ENCODE assay signal across 8 cellular contexts in genomic region chr1:109426278-109427170, GRCh38. TPM values are rescaled to one million over a fixed set of nuclear protein-coding genes. Genes with fewer than 3 reads are reported as not detected.
DNase-seq lines count a peak whose midpoint lies in the region; ATAC-seq and TF ChIP-seq lines count a peak whose summit lies in the region.

PSMA5 (minus strand) TSS chr1:109426448; CDS start chr1:109426330, 118 bp downstream.

- peak; percentile 98 for ATAC-seq in GM18909 (IDR thresholded peaks at IDR 0.05; ENCODE audit: poor library complexity, unreplicated experiment)
- peak; percentile 97 for ATAC-seq in HG03175 (IDR thresholded peaks at IDR 0.05; ENCODE audit: unreplicated experiment)
- ATAC-seq in WTC11 = peak; percentile 98

- H3K27ac Mint-ChIP-seq in WTC11 = peak within 1 kb of the TSS; percentile 90

- peaks cover 36% of the 10 kb centered on the region for H4K20me1 ChIP-seq in smooth muscle cell (ENCODE audit: low read depth)

- no peaks in the 10 kb centered on the region for H3K27me3 ChIP-seq in AG04450 (ENCODE audit: control insufficient read depth, insufficient read depth, low read length)
- H3K27me3 ChIP-seq in smooth muscle cell (ENCODE audit: low read depth) = no peaks in the 10 kb centered on the region

- no peaks in the 10 kb centered on the region for H3K27me3 Mint-ChIP-seq in WTC11 (ENCODE audit: low read depth)

- peak within 1 kb of the TSS; percentile 78 for H3K9ac ChIP-seq in smooth muscle cell (ENCODE audit: low read depth)

- WGBS in smooth muscle cell (ENCODE audit: low lambda C conversion rate) = under 1% methylated on average over 49 of the region's 51 CpGs

- no peaks in the 10 kb centered on the region for H3K36me3 ChIP-seq in smooth muscle cell (ENCODE audit: low read depth)

- peaks cover 11% of the 10 kb centered on the region for H3K4me1 ChIP-seq in smooth muscle cell (ENCODE audit: low read depth)

- H3K4me3 ChIP-seq in AG04450 (ENCODE audit: low read depth, low read length) = peak within 1 kb of the TSS; percentile 95
- peak within 1 kb of the TSS; percentile 84 to 88 for H3K4me3 ChIP-seq in cardiac fibroblast (replicated peaks in 1 of 2; ENCODE audit: low read depth in 2 of 2, low read length in 2 of 2)
- H3K4me3 ChIP-seq in smooth muscle cell = peak within 1 kb of the TSS; percentile 72

- H3F3A ChIP-seq in smooth muscle cell (ENCODE audit: low read depth) = no peaks in the 10 kb centered on the region

- H3K4me1 Mint-ChIP-seq in WTC11 = peaks cover 27% of the 10 kb centered on the region

- TF ChIP-seq CTCF in AG04450 (IDR thresholded peaks at IDR 0.05; ENCODE audit: low read depth, low read length) (no peak), WTC11 (IDR thresholded peaks at IDR 0.05) (no peak), cardiac fibroblast (IDR thresholded peaks at IDR 0.05; ENCODE audit: low read depth, low read length) (no peak), smooth muscle cell (IDR thresholded peaks at IDR 0.05; ENCODE audit: borderline replicate concordance, insufficient read depth, poor library complexity, severe bottlenecking) (no peak)

- H3K4me3 Mint-ChIP-seq in WTC11 = peak within 1 kb of the TSS; percentile 88

- peak within 1 kb of the TSS; percentile 81 for H2AFZ ChIP-seq in smooth muscle cell (ENCODE audit: low read depth)

- H3K27ac ChIP-seq in AG04450 (ENCODE audit: low read depth, low read length) (peak within 1 kb of the TSS; percentile 89), smooth muscle cell (ENCODE audit: low read depth) (peak within 1 kb of the TSS; percentile 82)

- H3K9me3 Mint-ChIP-seq in WTC11 = no peaks in the 10 kb centered on the region

- H3K79me2 ChIP-seq in smooth muscle cell (ENCODE audit: low read depth) = peaks cover 43% of the 10 kb centered on the region

- H3K36me3 Mint-ChIP-seq in WTC11 = peaks cover 2% of the 10 kb centered on the region; the same call in 1 of the 2 replicates

- peak; percentile 98 for DNase-seq in AG04450 (ENCODE audit: low read depth, low spot score)
- DNase-seq in NCI-H226 = peak; percentile 99
- peak; percentile 93 for DNase-seq in WTC11 (ENCODE audit: low spot score)
- peak; percentile 99 for DNase-seq in cardiac fibroblast (ENCODE audit: low read depth in 2 of 2)
- DNase-seq in iPS-NIHi7 (ENCODE audit: extremely low spot score) = peak; percentile 97
- DNase-seq in smooth muscle cell (lab: John Stamatoyannopoulos, UW; ENCODE audit: unreplicated experiment) = peak; percentile 71

- CTCF ChIA-PET in AG04450 (lab: Charles Lee) = interaction anchor here (1.2 to 4.1 kb wide), 4 partner anchors 64 to 225 kb away, joined by 3 to 32 read pairs (median 5); no protein-coding TSS in a partner anchor
- CTCF ChIA-PET in WTC11 (lab: Charles Lee) = interaction anchor here (0.6 to 2.8 kb wide), 9 partner anchors 29 to 187 kb away, joined by 3 to 15 read pairs (median 4); partner anchors contain the start of genes ATXN7L2, CYB561D1, PSRC1 and SORT1

- POLR2A ChIA-PET in AG04450 (lab: Yijun Ruan, JAX) = interaction anchor here (0.7 to 2.0 kb wide), 4 partner anchors 13 to 327 kb away, joined by 3 to 12 read pairs (median 5); partner anchors contain the start of gene ATXN7L2
- POLR2A ChIA-PET in WTC11 (lab: Charles Lee) = interaction anchor here (0.5 to 2.2 kb wide), 5 partner anchors 9 to 172 kb away, joined by 3 to 15 read pairs (median 3); partner anchors contain the start of gene ATXN7L2

- no peaks in the 10 kb centered on the region; the same call in 1 of the 2 replicates for H3K9me3 ChIP-seq in AG04450 (ENCODE audit: control insufficient read depth, insufficient read depth, low read length)
- H3K9me3 ChIP-seq in smooth muscle cell (replicated peaks; ENCODE audit: low read depth) = no peaks in the 10 kb centered on the region

- peak within 1 kb of the TSS; percentile 94 for H3K4me2 ChIP-seq in smooth muscle cell

TF ChIP-seq in WTC11, 78 proteins besides CTCF, POLR2A, EP300 and RAD21 (continues in another document):
- TF ChIP-seq TP53 (CRISPR knock-in tag; IDR thresholded peaks at IDR 0.05) = no peak
- TF ChIP-seq TEAD4 (CRISPR knock-in tag; IDR thresholded peaks at IDR 0.05) = no peak
- TF ChIP-seq NR1H2 (CRISPR knock-in tag; IDR thresholded peaks at IDR 0.05) = no peak
- TF ChIP-seq, protein P1, sequence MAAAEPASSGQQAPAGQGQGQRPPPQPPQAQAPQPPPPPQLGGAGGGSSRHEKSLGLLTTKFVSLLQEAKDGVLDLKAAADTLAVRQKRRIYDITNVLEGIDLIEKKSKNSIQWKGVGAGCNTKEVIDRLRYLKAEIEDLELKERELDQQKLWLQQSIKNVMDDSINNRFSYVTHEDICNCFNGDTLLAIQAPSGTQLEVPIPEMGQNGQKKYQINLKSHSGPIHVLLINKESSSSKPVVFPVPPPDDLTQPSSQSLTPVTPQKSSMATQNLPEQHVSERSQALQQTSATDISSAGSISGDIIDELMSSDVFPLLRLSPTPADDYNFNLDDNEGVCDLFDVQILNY (CRISPR knock-in tag; IDR thresholded peaks at IDR 0.05) = no peak; the same call in 1 of the 2 replicates
- no peak for TF ChIP-seq EMX1 (CRISPR knock-in tag; IDR thresholded peaks at IDR 0.05)
- TF ChIP-seq, protein P2, sequence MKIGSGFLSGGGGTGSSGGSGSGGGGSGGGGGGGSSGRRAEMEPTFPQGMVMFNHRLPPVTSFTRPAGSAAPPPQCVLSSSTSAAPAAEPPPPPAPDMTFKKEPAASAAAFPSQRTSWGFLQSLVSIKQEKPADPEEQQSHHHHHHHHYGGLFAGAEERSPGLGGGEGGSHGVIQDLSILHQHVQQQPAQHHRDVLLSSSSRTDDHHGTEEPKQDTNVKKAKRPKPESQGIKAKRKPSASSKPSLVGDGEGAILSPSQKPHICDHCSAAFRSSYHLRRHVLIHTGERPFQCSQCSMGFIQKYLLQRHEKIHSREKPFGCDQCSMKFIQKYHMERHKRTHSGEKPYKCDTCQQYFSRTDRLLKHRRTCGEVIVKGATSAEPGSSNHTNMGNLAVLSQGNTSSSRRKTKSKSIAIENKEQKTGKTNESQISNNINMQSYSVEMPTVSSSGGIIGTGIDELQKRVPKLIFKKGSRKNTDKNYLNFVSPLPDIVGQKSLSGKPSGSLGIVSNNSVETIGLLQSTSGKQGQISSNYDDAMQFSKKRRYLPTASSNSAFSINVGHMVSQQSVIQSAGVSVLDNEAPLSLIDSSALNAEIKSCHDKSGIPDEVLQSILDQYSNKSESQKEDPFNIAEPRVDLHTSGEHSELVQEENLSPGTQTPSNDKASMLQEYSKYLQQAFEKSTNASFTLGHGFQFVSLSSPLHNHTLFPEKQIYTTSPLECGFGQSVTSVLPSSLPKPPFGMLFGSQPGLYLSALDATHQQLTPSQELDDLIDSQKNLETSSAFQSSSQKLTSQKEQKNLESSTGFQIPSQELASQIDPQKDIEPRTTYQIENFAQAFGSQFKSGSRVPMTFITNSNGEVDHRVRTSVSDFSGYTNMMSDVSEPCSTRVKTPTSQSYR (CRISPR knock-in tag; IDR thresholded peaks at IDR 0.05) = no peak
- TF ChIP-seq, protein P3, sequence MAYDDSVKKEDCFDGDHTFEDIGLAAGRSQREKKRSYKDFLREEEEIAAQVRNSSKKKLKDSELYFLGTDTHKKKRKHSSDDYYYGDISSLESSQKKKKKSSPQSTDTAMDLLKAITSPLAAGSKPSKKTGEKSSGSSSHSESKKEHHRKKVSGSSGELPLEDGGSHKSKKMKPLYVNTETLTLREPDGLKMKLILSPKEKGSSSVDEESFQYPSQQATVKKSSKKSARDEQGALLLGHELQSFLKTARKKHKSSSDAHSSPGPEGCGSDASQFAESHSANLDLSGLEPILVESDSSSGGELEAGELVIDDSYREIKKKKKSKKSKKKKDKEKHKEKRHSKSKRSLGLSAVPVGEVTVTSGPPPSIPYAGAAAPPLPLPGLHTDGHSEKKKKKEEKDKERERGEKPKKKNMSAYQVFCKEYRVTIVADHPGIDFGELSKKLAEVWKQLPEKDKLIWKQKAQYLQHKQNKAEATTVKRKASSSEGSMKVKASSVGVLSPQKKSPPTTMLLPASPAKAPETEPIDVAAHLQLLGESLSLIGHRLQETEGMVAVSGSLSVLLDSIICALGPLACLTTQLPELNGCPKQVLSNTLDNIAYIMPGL (CRISPR knock-in tag; IDR thresholded peaks at IDR 0.05) = 0 out of 2 replicates have a peak, but pooled peaks have one; percentile 33
- peak; percentile 28 for TF ChIP-seq FOXP1 (CRISPR knock-in tag; IDR thresholded peaks at IDR 0.05; ENCODE audit: borderline replicate concordance)
- TF ChIP-seq ETV6 (CRISPR knock-in tag; IDR thresholded peaks at IDR 0.05) = peak; percentile 30; the same call in 1 of the 2 replicates
- no peak; the same call in 1 of the 2 replicates for TF ChIP-seq MYBL2 (CRISPR knock-in tag; IDR thresholded peaks at IDR 0.05)
- TF ChIP-seq ATF1 (CRISPR knock-in tag; IDR thresholded peaks at IDR 0.05) = no peak
- no peak for TF ChIP-seq ZBTB21 (CRISPR knock-in tag; IDR thresholded peaks at IDR 0.05; ENCODE audit: borderline replicate concordance)
- peak; percentile 18; the same call in 1 of the 2 replicates for TF ChIP-seq ZNF219 (CRISPR knock-in tag; IDR thresholded peaks at IDR 0.05; ENCODE audit: borderline replicate concordance)
- TF ChIP-seq PREB (CRISPR knock-in tag; IDR thresholded peaks at IDR 0.05; ENCODE audit: borderline replicate concordance) = no peak
- TF ChIP-seq, protein P4, sequence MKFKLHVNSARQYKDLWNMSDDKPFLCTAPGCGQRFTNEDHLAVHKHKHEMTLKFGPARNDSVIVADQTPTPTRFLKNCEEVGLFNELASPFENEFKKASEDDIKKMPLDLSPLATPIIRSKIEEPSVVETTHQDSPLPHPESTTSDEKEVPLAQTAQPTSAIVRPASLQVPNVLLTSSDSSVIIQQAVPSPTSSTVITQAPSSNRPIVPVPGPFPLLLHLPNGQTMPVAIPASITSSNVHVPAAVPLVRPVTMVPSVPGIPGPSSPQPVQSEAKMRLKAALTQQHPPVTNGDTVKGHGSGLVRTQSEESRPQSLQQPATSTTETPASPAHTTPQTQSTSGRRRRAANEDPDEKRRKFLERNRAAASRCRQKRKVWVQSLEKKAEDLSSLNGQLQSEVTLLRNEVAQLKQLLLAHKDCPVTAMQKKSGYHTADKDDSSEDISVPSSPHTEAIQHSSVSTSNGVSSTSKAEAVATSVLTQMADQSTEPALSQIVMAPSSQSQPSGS (CRISPR knock-in tag; IDR thresholded peaks at IDR 0.05; ENCODE audit: borderline replicate concordance, low read depth) = no peak

RNA-seq across cellular contexts. Expression of gene PSMA5, which starts in this region (rescaled TPM):
- polyA plus RNA-seq in AG04450 (2011; rRNA removed) (127 and 151 TPM in 2 replicates), smooth muscle cell (89.8 and 93.9 TPM in 2 replicates)
- polyA minus RNA-seq in AG04450 (2011; rRNA and poly(A)+ RNA removed) = 39.1 and 54.5 TPM in 2 replicates
- total RNA-seq in WTC11 (2021) (115 to 150 TPM (median 119 TPM) in 3 replicates), smooth muscle cell (54.0 and 57.2 TPM in 2 replicates)

Comparison
In these comparisons a context has a peak if more than half of its experiments do, and no peak if none do; other contexts are left out.
1. Peak in every context shown above with its lines: DNase-seq, ATAC-seq, H3K4me3 ChIP-seq and H3K27ac ChIP-seq.